In the genomic region with DNA sequence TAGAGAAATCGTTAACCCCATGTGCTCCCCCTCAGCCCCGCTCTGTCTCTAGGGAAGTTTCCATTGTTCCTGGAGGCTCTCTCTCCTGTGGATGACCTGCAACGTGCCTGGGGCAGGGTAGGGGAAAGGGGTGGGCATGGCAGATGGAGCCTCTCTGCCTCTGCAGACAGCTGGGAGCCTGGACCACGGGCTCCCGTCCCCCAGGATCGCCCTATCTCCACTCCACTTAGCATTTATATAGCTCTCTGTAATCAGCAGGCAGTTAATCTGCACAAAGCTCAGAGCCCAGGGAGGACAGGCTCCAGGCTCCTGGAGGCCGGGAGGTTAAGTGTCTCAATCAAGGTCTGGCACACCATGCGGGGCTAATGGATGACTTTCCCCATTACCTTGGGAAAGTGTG, we compare ENCODE assay signal across 1 cellular context.
TF ChIP-seq lines count a peak whose summit lies in the region.

No MANE protein-coding gene starts in this region.

TF ChIP-seq in WTC11, 78 proteins besides CTCF, POLR2A, EP300 and RAD21 (continued from another document):
- TF ChIP-seq KAT7 (CRISPR knock-in tag; IDR thresholded peaks at IDR 0.05; ENCODE audit: borderline replicate concordance) = no peak
- TF ChIP-seq, protein P1, sequence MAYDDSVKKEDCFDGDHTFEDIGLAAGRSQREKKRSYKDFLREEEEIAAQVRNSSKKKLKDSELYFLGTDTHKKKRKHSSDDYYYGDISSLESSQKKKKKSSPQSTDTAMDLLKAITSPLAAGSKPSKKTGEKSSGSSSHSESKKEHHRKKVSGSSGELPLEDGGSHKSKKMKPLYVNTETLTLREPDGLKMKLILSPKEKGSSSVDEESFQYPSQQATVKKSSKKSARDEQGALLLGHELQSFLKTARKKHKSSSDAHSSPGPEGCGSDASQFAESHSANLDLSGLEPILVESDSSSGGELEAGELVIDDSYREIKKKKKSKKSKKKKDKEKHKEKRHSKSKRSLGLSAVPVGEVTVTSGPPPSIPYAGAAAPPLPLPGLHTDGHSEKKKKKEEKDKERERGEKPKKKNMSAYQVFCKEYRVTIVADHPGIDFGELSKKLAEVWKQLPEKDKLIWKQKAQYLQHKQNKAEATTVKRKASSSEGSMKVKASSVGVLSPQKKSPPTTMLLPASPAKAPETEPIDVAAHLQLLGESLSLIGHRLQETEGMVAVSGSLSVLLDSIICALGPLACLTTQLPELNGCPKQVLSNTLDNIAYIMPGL (CRISPR knock-in tag; IDR thresholded peaks at IDR 0.05) = no peak
- no peak for TF ChIP-seq ZNF121 (CRISPR knock-in tag; IDR thresholded peaks at IDR 0.05)
